In genomic region chr4:101977096-101977495, GRCh38 we compare ENCODE assay signal across 10 cellular contexts.
A peak's percentile ranks its signal among the peaks of the same experiment; 100 is the strongest.
DNase-seq lines count a peak whose midpoint lies in the region; ATAC-seq and TF ChIP-seq lines count a peak whose summit lies in the region.
"Had no signal": no experiment of that assay in that cellular context is flagged by ENCODE, and none has a peak within 500 bp of the region (broad histone marks: within the 10 kb centered on the region; RNA-seq: fewer than 3 reads in every experiment).

No MANE protein-coding gene starts in this region.

- no peaks in the 10 kb centered on the region for H3K4me1 Mint-ChIP-seq in activated T-cell treated with anti-CD3 and anti-CD28 coated beads, Interleukin-2, amount 50 U/mL, for 24 hours (ENCODE audit: low read depth)
- H3K4me1 Mint-ChIP-seq: stimulated activated naive CD8-positive, alpha-beta T cell treated with anti-CD3 and anti-CD28 coated beads, Interleukin-15, amount 100 ng/mL, for 72 hours had no signal

- ATAC-seq in HG02870 (IDR thresholded peaks at IDR 0.05; ENCODE audit: unreplicated experiment): no peak
- ATAC-seq: stimulated activated naive CD8-positive, alpha-beta T cell treated with anti-CD3 and anti-CD28 coated beads, Interleukin-15, amount 100 ng/mL, for 72 hours had no signal

- no peaks in the 10 kb centered on the region for H3K9me3 Mint-ChIP-seq in activated T-cell treated with anti-CD3 and anti-CD28 coated beads, Interleukin-2, amount 50 U/mL, for 24 hours
- H3K9me3 Mint-ChIP-seq: stimulated activated naive CD8-positive, alpha-beta T cell treated with anti-CD3 and anti-CD28 coated beads, Interleukin-15, amount 100 ng/mL, for 72 hours had no signal

- H3K4me1 ChIP-seq in osteoblast (ENCODE audit: insufficient read depth, low read length): peaks cover 10% of the 10 kb centered on the region
- no peaks in the 10 kb centered on the region for H3K4me1 ChIP-seq in OCI-LY7 (ENCODE audit: insufficient read depth, low read length, poor library complexity, severe bottlenecking)

- H3K4me3 ChIP-seq in epithelial cell of esophagus (ENCODE audit: low read length) (no peak overlapping the region), osteoblast (ENCODE audit: insufficient read depth, low read length) (no peak overlapping the region), OCI-LY7 (ENCODE audit: low read depth, low read length, poor library complexity, severe bottlenecking) (no peak overlapping the region)

- peak overlapping the region; percentile 25 for H3K27ac ChIP-seq in osteoblast (ENCODE audit: low read depth, low read length)
- no peak overlapping the region for H3K27ac ChIP-seq in OCI-LY7 (ENCODE audit: low read depth, low read length, poor library complexity, severe bottlenecking)

- DNase-seq in DMS 273 (lab: John Stamatoyannopoulos, UW; ENCODE audit: unreplicated experiment): peak; percentile 66
- peak; percentile 88 for DNase-seq in NCI-H460 (ENCODE audit: extremely low read depth, low read depth)
- peak; percentile 98 for DNase-seq in epithelial cell of esophagus (ENCODE audit: low read depth)
- DNase-seq in osteoblast (ENCODE audit: insufficient read length, low spot score, missing footprints): peak; percentile 84
- DNase-seq in activated T-cell treated with anti-CD3 and anti-CD28 coated beads, Interleukin-2, amount 50 U/mL, for 24 hours: no peak
- DNase-seq in OCI-LY7 (ENCODE audit: low spot score): no peak
- no peak for DNase-seq in NK-92 treated with Interleukin-12 subunit alpha and Interleukin-12 subunit beta, amount 100 ng/mL, for 24 hours (lab: John Stamatoyannopoulos, UW)
- DNase-seq: GDM1; stimulated activated naive CD8-positive, alpha-beta T cell treated with anti-CD3 and anti-CD28 coated beads, Interleukin-15, amount 100 ng/mL, for 72 hours had no signal

- H3K36me3 ChIP-seq in osteoblast (ENCODE audit: insufficient read depth, low read length): no peaks in the 10 kb centered on the region
- no peaks in the 10 kb centered on the region for H3K36me3 ChIP-seq in OCI-LY7 (ENCODE audit: insufficient read depth, low read length)

- H3K27me3 ChIP-seq in osteoblast (ENCODE audit: insufficient read depth, low read length): no peaks in the 10 kb centered on the region

- no peaks in the 10 kb centered on the region for H3K36me3 Mint-ChIP-seq in activated T-cell treated with anti-CD3 and anti-CD28 coated beads, Interleukin-2, amount 50 U/mL, for 24 hours (ENCODE audit: low read depth)

- H3K79me2 ChIP-seq in osteoblast (ENCODE audit: insufficient read depth, low read length): no peaks in the 10 kb centered on the region
- H3K79me2 ChIP-seq in OCI-LY7 (ENCODE audit: insufficient read depth, low read depth, low read length): no peaks in the 10 kb centered on the region

- no peak overlapping the region for H3K27ac Mint-ChIP-seq in activated T-cell treated with anti-CD3 and anti-CD28 coated beads, Interleukin-2, amount 50 U/mL, for 24 hours
- H3K27ac Mint-ChIP-seq: stimulated activated naive CD8-positive, alpha-beta T cell treated with anti-CD3 and anti-CD28 coated beads, Interleukin-15, amount 100 ng/mL, for 72 hours had no signal

- no peak for TF ChIP-seq CTCF in epithelial cell of esophagus (IDR thresholded peaks at IDR 0.05; ENCODE audit: insufficient read depth, low read depth, low read length, missing control alignments)
- no peak for TF ChIP-seq CTCF in osteoblast (IDR thresholded peaks at IDR 0.05; ENCODE audit: extremely low read depth, low read depth, low read length)
- TF ChIP-seq CTCF in OCI-LY7 (conservative IDR thresholded peaks at IDR 0.05; ENCODE audit: low read length): no peak

- H3K9me2 ChIP-seq in OCI-LY7 (ENCODE audit: insufficient read depth, low read length): no peaks in the 10 kb centered on the region

- CTCF ChIA-PET in OCI-LY7 (lab: Charles Lee; ENCODE audit: unreplicated experiment): no interaction called here

- POLR2A ChIA-PET in OCI-LY7 (lab: Charles Lee): no interaction called here

- no TSS peak for BruUV-seq in OCI-LY7 (replicated peaks; lab: Mats Ljungman, UMichigan)

- H3K4me3 Mint-ChIP-seq in activated T-cell treated with anti-CD3 and anti-CD28 coated beads, Interleukin-2, amount 50 U/mL, for 24 hours: no peak overlapping the region
- H3K4me3 Mint-ChIP-seq: stimulated activated naive CD8-positive, alpha-beta T cell treated with anti-CD3 and anti-CD28 coated beads, Interleukin-15, amount 100 ng/mL, for 72 hours had no signal

- H4K20me1 ChIP-seq in osteoblast (ENCODE audit: insufficient read depth, low read length) (no peaks in the 10 kb centered on the region), OCI-LY7 (ENCODE audit: insufficient read depth, low read length) (no peaks in the 10 kb centered on the region)

- H3K4me2 ChIP-seq in osteoblast (ENCODE audit: insufficient read depth, low read length): peak overlapping the region; percentile 33
- no peak overlapping the region for H3K4me2 ChIP-seq in OCI-LY7 (ENCODE audit: low read length)

- no peaks in the 10 kb centered on the region for H3K9me3 ChIP-seq in osteoblast (ENCODE audit: low read depth, low read length)
- H3K9me3 ChIP-seq in OCI-LY7 (ENCODE audit: low read length): no peaks in the 10 kb centered on the region

- H2AFZ ChIP-seq in osteoblast (ENCODE audit: low read length) (no peak overlapping the region), OCI-LY7 (ENCODE audit: low read length) (no peak overlapping the region)

- intact Hi-C loops in OCI-LY7 (cut with micrococcal nuclease; ENCODE audit: unreplicated experiment): no loop called here

- H3K27me3 Mint-ChIP-seq in activated T-cell treated with anti-CD3 and anti-CD28 coated beads, Interleukin-2, amount 50 U/mL, for 24 hours: peaks cover 5% of the 10 kb centered on the region
- H3K27me3 Mint-ChIP-seq: stimulated activated naive CD8-positive, alpha-beta T cell treated with anti-CD3 and anti-CD28 coated beads, Interleukin-15, amount 100 ng/mL, for 72 hours had no signal

Comparison
In these comparisons a context has a peak if more than half of its experiments do, and no peak if none do; other contexts are left out.
1. DNase-seq: peak in DMS 273 (single experiment), NCI-H460 (single experiment), epithelial cell of esophagus (single experiment) and osteoblast (single experiment); none in activated T-cell treated with anti-CD3 and anti-CD28 coated beads, Interleukin-2, amount 50 U/mL, for 24 hours (single experiment), OCI-LY7 (single experiment) and NK-92 treated with Interleukin-12 subunit alpha and Interleukin-12 subunit beta, amount 100 ng/mL, for 24 hours (single experiment).